15 cellular contexts compared by ENCODE assay signal in genomic region chr5:306011-306805, GRCh38.
"Had no signal": no experiment of that assay in that cellular context is flagged by ENCODE, and none has a peak within 500 bp of the region (broad histone marks: within the 10 kb centered on the region; RNA-seq: fewer than 3 reads in every experiment).

No MANE protein-coding gene starts in this region.

- H3K9me3 ChIP-seq: breast epithelium, heart left ventricle, mucosa of descending colon, prostate gland, sigmoid colon had no signal

- H3K27ac ChIP-seq: breast epithelium, heart left ventricle, prostate gland, sigmoid colon had no signal

- H3K27me3 ChIP-seq: breast epithelium, heart left ventricle, sigmoid colon had no signal

- ATAC-seq: heart left ventricle; mucosa of descending colon; naive thymus-derived CD8-positive, alpha-beta T cell; T-cell had no signal

- H3K4me3 ChIP-seq: breast epithelium, heart left ventricle, mucosa of descending colon, prostate gland, sigmoid colon had no signal

- H3K4me1 ChIP-seq: breast epithelium, prostate gland, sigmoid colon had no signal

- DNase-seq: activated CD4-positive, alpha-beta T cell treated with anti-CD3 and anti-CD28 coated beads for 48 hours; activated naive CD8-positive, alpha-beta T cell treated with anti-CD3 and anti-CD28 coated beads, Interleukin-2, amount 10 ng/mL, durations not matched to agents 7 days and 5 days; activated T-cell treated with anti-CD3 and anti-CD28 coated beads, Interleukin-2, amount 50 U/mL, for 48 hours; foreskin melanocyte; heart left ventricle; mammary epithelial cell; mucosa of descending colon; nucleus accumbens; sigmoid colon; stimulated activated CD4-positive, alpha-beta T cell treated with anti-CD3 and anti-CD28 coated beads, Interleukin-12 subunit alpha, Interleukin-12 subunit beta, amount 100 ng/mL, for 4 hours; stimulated activated naive CD4-positive, alpha-beta T cell treated with Interleukin-2 at 50 U/mL for 16 hours; T-cell had no signal

- H3K36me3 ChIP-seq: breast epithelium, prostate gland had no signal
